ENCODE assay signal across 28 cellular contexts in genomic region chr11:80350541-80350940, GRCh38.
DNase-seq lines count a peak whose midpoint lies in the region; ATAC-seq and TF ChIP-seq lines count a peak whose summit lies in the region.
"Had no signal": no experiment of that assay in that cellular context is flagged by ENCODE, and none has a peak within 500 bp of the region (broad histone marks: within the 10 kb centered on the region; RNA-seq: fewer than 3 reads in every experiment).

No MANE protein-coding gene starts in this region.

- no peaks in the 10 kb centered on the region for H3K9me3 ChIP-seq in colonic mucosa
- no peaks in the 10 kb centered on the region for H3K9me3 ChIP-seq in mucosa of descending colon
- no peaks in the 10 kb centered on the region for H3K9me3 ChIP-seq in right lobe of liver
- H3K9me3 ChIP-seq: A549; BLaER1 treated with 17β-estradiol and CSF1 and Interleukin-3, amounts not matched to agents 10 nM and 100 nM; SJCRH30 had no signal

- H3K36me3 ChIP-seq in colonic mucosa (no peaks in the 10 kb centered on the region), mucosa of descending colon (ENCODE audit: low read depth) (no peaks in the 10 kb centered on the region), right lobe of liver (peaks cover 0 to 1% (median 0%) of the 10 kb centered on the region in 4 donors)
- H3K36me3 ChIP-seq: BLaER1 treated with 17β-estradiol and CSF1 and Interleukin-3, amounts not matched to agents 10 nM and 100 nM; SJCRH30 had no signal

- ATAC-seq in mucosa of descending colon (peak; percentile 87), right lobe of liver (no peak)
- ATAC-seq: A549, HepG2, Right ventricle myocardium inferior, SK-N-SH treated with all-trans-retinoic acid at 6 μM for 48 hours had no signal

- no peak overlapping the region for H3K9ac ChIP-seq in colonic mucosa (ENCODE audit: low read depth in 2 of 2, low read length in 2 of 2)
- H3K9ac ChIP-seq: BLaER1 treated with 17β-estradiol and CSF1 and Interleukin-3, amounts not matched to agents 10 nM and 100 nM had no signal

- H3K27me3 ChIP-seq in colonic mucosa: no peaks in the 10 kb centered on the region
- H3K27me3 ChIP-seq in right lobe of liver: no peaks in the 10 kb centered on the region
- H3K27me3 ChIP-seq: BLaER1 treated with 17β-estradiol and CSF1 and Interleukin-3, amounts not matched to agents 10 nM and 100 nM; SJCRH30 had no signal

- H3K27ac ChIP-seq in colonic mucosa (no peak overlapping the region), right lobe of liver (no peak overlapping the region)
- H3K27ac ChIP-seq: A549; BLaER1 treated with 17β-estradiol and CSF1 and Interleukin-3, amounts not matched to agents 10 nM and 100 nM; HL-60; PC-9; SJCRH30 had no signal

- 28% methylated on average over 3 of the region's 3 CpGs for WGBS in right lobe of liver (ENCODE audit: insufficient coverage, low coverage, low lambda C conversion rate, missing lambda C conversion rate)

- H3K4me1 ChIP-seq in colonic mucosa (no peaks in the 10 kb centered on the region), mucosa of descending colon (ENCODE audit: low read depth) (no peaks in the 10 kb centered on the region), right lobe of liver (no peaks in the 10 kb centered on the region)
- H3K4me1 ChIP-seq: A549; BLaER1 treated with 17β-estradiol and CSF1 and Interleukin-3, amounts not matched to agents 10 nM and 100 nM; SJCRH30 had no signal

- DNase-seq in LoVo (ENCODE audit: low spot score) (peak; percentile 44), colonic mucosa (peak; percentile 44), mucosa of descending colon (peak in 1 of 3 donors; percentile 14), pons (ENCODE audit: low spot score) (no peak), DMS 273 treated with DMSO at 0.1 percent for 48 hours (lab: John Stamatoyannopoulos, UW) (no peak), right lobe of liver (no peak), NCI-H1436 treated with DMSO at 0.1 percent for 48 hours (lab: John Stamatoyannopoulos, UW) (no peak)
- DNase-seq: AML-193; CD4-positive, alpha-beta T cell; GOT3; HCEC 1CT; Karpas-422; MV-4-11; NCI-H1105; NCI-H146; NCI-H1930; NCI-H2107; NCI-H446; NCI-H524 treated with DMSO at 0.1 percent for 48 hours; NCI-H774; PC-9; SJCRH30 had no signal

- TF ChIP-seq CTCF in colonic mucosa (IDR thresholded peaks at IDR 0.05) (no peak), mucosa of descending colon (IDR thresholded peaks at IDR 0.05) (no peak), right lobe of liver (IDR thresholded peaks at IDR 0.05) (no peak)

- intact Hi-C loops in colonic mucosa (cut with DNase I) (no loop called here), mucosa of descending colon (cut with DNase I, micrococcal nuclease) (no loop called here), right lobe of liver (cut with DNase I) (no loop called here)

- TF ChIP-seq POLR2A in right lobe of liver (IDR thresholded peaks at IDR 0.05): no peak

- no peak overlapping the region for H3K4me3 ChIP-seq in colonic mucosa
- H3K4me3 ChIP-seq in mucosa of descending colon: no peak overlapping the region
- no peak overlapping the region for H3K4me3 ChIP-seq in right lobe of liver
- H3K4me3 ChIP-seq: A549; BLaER1 treated with 17β-estradiol and CSF1 and Interleukin-3, amounts not matched to agents 10 nM and 100 nM; PC-9; SJCRH30 had no signal

Comparison
In these comparisons a context has a peak if more than half of its experiments do, and no peak if none do; other contexts are left out.
1. DNase-seq: peak in LoVo (single experiment) and colonic mucosa (single experiment); none in pons (single experiment), DMS 273 treated with DMSO at 0.1 percent for 48 hours (single experiment), right lobe of liver (0 of 3) and NCI-H1436 treated with DMSO at 0.1 percent for 48 hours (single experiment).